Comparison of ENCODE assay signal across 3 cellular contexts in genomic region chr10:49033939-49034338, GRCh38.
TF ChIP-seq lines count a peak whose summit lies in the region.

No MANE protein-coding gene starts in this region.

TF ChIP-seq in HepG2, 621 proteins besides CTCF, POLR2A, EP300 and RAD21:
- TF ChIP-seq PLRG1 (conservative IDR thresholded peaks at IDR 0.05) = 0 out of 2 replicates have a peak, but pooled peaks have one; percentile 12
- no peak for TF ChIP-seq ZNF7 (CRISPR knock-in tag; IDR thresholded peaks at IDR 0.05)
- TF ChIP-seq, protein P1, sequence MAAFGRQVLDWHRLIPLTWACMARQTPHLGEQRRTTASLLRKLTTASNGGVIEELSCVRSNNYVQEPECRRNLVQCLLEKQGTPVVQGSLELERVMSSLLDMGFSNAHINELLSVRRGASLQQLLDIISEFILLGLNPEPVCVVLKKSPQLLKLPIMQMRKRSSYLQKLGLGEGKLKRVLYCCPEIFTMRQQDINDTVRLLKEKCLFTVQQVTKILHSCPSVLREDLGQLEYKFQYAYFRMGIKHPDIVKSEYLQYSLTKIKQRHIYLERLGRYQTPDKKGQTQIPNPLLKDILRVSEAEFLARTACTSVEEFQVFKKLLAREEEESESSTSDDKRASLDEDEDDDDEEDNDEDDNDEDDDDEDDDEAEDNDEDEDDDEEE (CRISPR knock-in tag; IDR thresholded peaks at IDR 0.05) = no peak
- TF ChIP-seq FOXA1 (IDR thresholded peaks at IDR 0.05) = 0 out of 2 replicates have a peak, but pooled peaks have one; percentile 40
- no peak for TF ChIP-seq FOXA1 (CRISPR knock-in tag; IDR thresholded peaks at IDR 0.05)
- TF ChIP-seq ATF7 (IDR thresholded peaks at IDR 0.05) = peak; percentile 56
- TF ChIP-seq ATF7 (CRISPR knock-in tag; IDR thresholded peaks at IDR 0.05) = no peak
- peak; percentile 98 for TF ChIP-seq CREB1 (IDR thresholded peaks at IDR 0.05)
- TF ChIP-seq CREB1 (CRISPR knock-in tag; IDR thresholded peaks at IDR 0.05) = no peak
- 0 out of 2 replicates have a peak, but pooled peaks have one; percentile 8 for TF ChIP-seq LCORL (IDR thresholded peaks at IDR 0.05)
- TF ChIP-seq LCORL (CRISPR knock-in tag; IDR thresholded peaks at IDR 0.05) = no peak
- no peak for TF ChIP-seq ZNF160 (CRISPR knock-in tag; IDR thresholded peaks at IDR 0.05)
- TF ChIP-seq ZNF800 (CRISPR knock-in tag; IDR thresholded peaks at IDR 0.05) = no peak
- no peak for TF ChIP-seq CCDC6 (CRISPR knock-in tag; IDR thresholded peaks at IDR 0.05)
TF ChIP-seq in HepG2: peak in this region for 5.

TF ChIP-seq in IMR-90, 13 proteins besides CTCF, POLR2A, EP300 and RAD21:
- TF ChIP-seq CHD1 (IDR thresholded peaks at IDR 0.05; ENCODE audit: low read depth, low read length) (no peak), CEBPB (IDR thresholded peaks at IDR 0.05; ENCODE audit: low read depth, low read length) (no peak), MAFK (IDR thresholded peaks at IDR 0.05; ENCODE audit: low read depth, low read length) (no peak), RFX5 (IDR thresholded peaks at IDR 0.05; ENCODE audit: low read depth, low read length) (no peak), BHLHE40 (IDR thresholded peaks at IDR 0.05; ENCODE audit: low read depth, low read length) (no peak), MAZ (IDR thresholded peaks at IDR 0.05; ENCODE audit: borderline replicate concordance, low read depth, low read length) (no peak), FOS (IDR thresholded peaks at IDR 0.05; ENCODE audit: low read depth, low read length) (no peak), SMC3 (IDR thresholded peaks at IDR 0.05; ENCODE audit: low read depth, low read length) (no peak), NFE2L2 (IDR thresholded peaks at IDR 0.05; ENCODE audit: low read depth, low read length) (no peak), RCOR1 (IDR thresholded peaks at IDR 0.05; ENCODE audit: insufficient replicate concordance, low read length) (no peak), MXI1 (IDR thresholded peaks at IDR 0.05; ENCODE audit: borderline replicate concordance, low read depth, low read length) (no peak)
- TF ChIP-seq, protein P2, sequence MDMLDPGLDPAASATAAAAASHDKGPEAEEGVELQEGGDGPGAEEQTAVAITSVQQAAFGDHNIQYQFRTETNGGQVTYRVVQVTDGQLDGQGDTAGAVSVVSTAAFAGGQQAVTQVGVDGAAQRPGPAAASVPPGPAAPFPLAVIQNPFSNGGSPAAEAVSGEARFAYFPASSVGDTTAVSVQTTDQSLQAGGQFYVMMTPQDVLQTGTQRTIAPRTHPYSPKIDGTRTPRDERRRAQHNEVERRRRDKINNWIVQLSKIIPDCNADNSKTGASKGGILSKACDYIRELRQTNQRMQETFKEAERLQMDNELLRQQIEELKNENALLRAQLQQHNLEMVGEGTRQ (IDR thresholded peaks at IDR 0.05; ENCODE audit: low read depth, low read length) = no peak
- TF ChIP-seq, protein P3, sequence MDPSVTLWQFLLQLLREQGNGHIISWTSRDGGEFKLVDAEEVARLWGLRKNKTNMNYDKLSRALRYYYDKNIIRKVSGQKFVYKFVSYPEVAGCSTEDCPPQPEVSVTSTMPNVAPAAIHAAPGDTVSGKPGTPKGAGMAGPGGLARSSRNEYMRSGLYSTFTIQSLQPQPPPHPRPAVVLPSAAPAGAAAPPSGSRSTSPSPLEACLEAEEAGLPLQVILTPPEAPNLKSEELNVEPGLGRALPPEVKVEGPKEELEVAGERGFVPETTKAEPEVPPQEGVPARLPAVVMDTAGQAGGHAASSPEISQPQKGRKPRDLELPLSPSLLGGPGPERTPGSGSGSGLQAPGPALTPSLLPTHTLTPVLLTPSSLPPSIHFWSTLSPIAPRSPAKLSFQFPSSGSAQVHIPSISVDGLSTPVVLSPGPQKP (IDR thresholded peaks at IDR 0.05; ENCODE audit: borderline replicate concordance, low read depth, low read length) = no peak

TF ChIP-seq in H1, 55 proteins besides CTCF, POLR2A, EP300 and RAD21:
- no peak for TF ChIP-seq POLR2AphosphoS5 (IDR thresholded peaks at IDR 0.05; ENCODE audit: low read depth, low read length)
